27 cellular contexts compared by ENCODE assay signal in genomic region chr17:73547790-73548189, GRCh38.
"Had no signal": no experiment of that assay in that cellular context is flagged by ENCODE, and none has a peak within 500 bp of the region (broad histone marks: within the 10 kb centered on the region; RNA-seq: fewer than 3 reads in every experiment).

No MANE protein-coding gene starts in this region.

- H3K36me3 ChIP-seq: esophagus muscularis mucosa, gastroesophageal sphincter, heart left ventricle, prostate gland, right atrium auricular region, sigmoid colon, tibial artery had no signal

- H3K36me3 Mint-ChIP-seq: mesothelial cell of epicardium; stimulated activated effector memory CD8-positive, alpha-beta T cell treated with anti-CD3 and anti-CD28 coated beads, Interleukin-12 subunit alpha, Interleukin-12 subunit beta, amount 100 ng/mL, for 72 hours had no signal

- ATAC-seq: gastroesophageal sphincter; stimulated activated naive CD8-positive, alpha-beta T cell treated with anti-CD3 and anti-CD28 coated beads, Interleukin-15, Interleukin-2, amounts not matched to agents 100 U/mL and 50 U/mL, for 24 hours had no signal

- H3K4me3 ChIP-seq: coronary artery, esophagus muscularis mucosa, gastroesophageal sphincter, heart left ventricle, hepatocyte, lung, mucosa of descending colon, prostate gland, right atrium auricular region, sigmoid colon, testis, tibial artery had no signal

- FAIRE-seq: endothelial cell of umbilical vein, kidney had no signal

- H3K27ac Mint-ChIP-seq: mesothelial cell of epicardium; nephron; stimulated activated effector memory CD8-positive, alpha-beta T cell treated with anti-CD3 and anti-CD28 coated beads, Interleukin-12 subunit alpha, Interleukin-12 subunit beta, amount 100 ng/mL, for 72 hours; type B pancreatic cell had no signal

- DNase-seq: dermis blood vessel endothelial cell; effector memory CD4-positive, alpha-beta T cell; foreskin keratinocyte; kidney; mesenchymal stem cell; mucosa of descending colon; nucleus accumbens; sigmoid colon; stimulated activated CD4-positive, alpha-beta T cell treated with anti-CD3 and anti-CD28 coated beads, Interleukin-2, amount 100 ng/mL, for 24 hours; stimulated activated CD4-positive, alpha-beta T cell treated with anti-CD3 and anti-CD28 coated beads, Interleukin-4, amount 100 ng/mL, for 24 hours; stimulated activated naive CD8-positive, alpha-beta T cell treated with anti-CD3 and anti-CD28 coated beads, Interleukin-15, Interleukin-2, amounts not matched to agents 100 U/mL and 50 U/mL, for 24 hours; tibial artery had no signal

- H3K9me3 Mint-ChIP-seq: mesothelial cell of epicardium; naive thymus-derived CD4-positive, alpha-beta T cell; nephron; stimulated activated effector memory CD8-positive, alpha-beta T cell treated with anti-CD3 and anti-CD28 coated beads, Interleukin-12 subunit alpha, Interleukin-12 subunit beta, amount 100 ng/mL, for 72 hours; type B pancreatic cell had no signal

- H3K27me3 ChIP-seq: foreskin keratinocyte, heart left ventricle, hepatocyte, right atrium auricular region, testis had no signal

- H3K4me3 Mint-ChIP-seq: mesothelial cell of epicardium; nephron; stimulated activated effector memory CD8-positive, alpha-beta T cell treated with anti-CD3 and anti-CD28 coated beads, Interleukin-12 subunit alpha, Interleukin-12 subunit beta, amount 100 ng/mL, for 72 hours; type B pancreatic cell had no signal
